ENCODE assay signal across 31 cellular contexts in genomic region chr4:150123982-150124670, GRCh38. TPM values are rescaled to one million over a fixed set of nuclear protein-coding genes. Genes with fewer than 3 reads are reported as not detected.
DNase-seq lines count a peak whose midpoint lies in the region; ATAC-seq and TF ChIP-seq lines count a peak whose summit lies in the region.
"Had no signal": no experiment of that assay in that cellular context is flagged by ENCODE, and none has a peak within 500 bp of the region (broad histone marks: within the 10 kb centered on the region; RNA-seq: fewer than 3 reads in every experiment).

No MANE protein-coding gene starts in this region.

- peaks cover 7 to 11% of the 10 kb centered on the region in 2 donors for H3K9me3 Mint-ChIP-seq in stimulated activated naive B cell treated with anti-CD40 and anti-IgM and Interleukin-4, amounts not matched to agents 10 μg/mL and 1 μg/mL and 100 μg/mL, for 72 hours
- H3K9me3 Mint-ChIP-seq: stimulated activated naive CD8-positive, alpha-beta T cell treated with anti-CD3 and anti-CD28 coated beads, Interleukin-15, amount 100 ng/mL, for 72 hours had no signal

- H3K9me3 ChIP-seq in mammary epithelial cell (replicated peaks; ENCODE audit: insufficient read depth, low read length): no peaks in the 10 kb centered on the region
- H3K9me3 ChIP-seq: colonic mucosa had no signal

- H3K4me3 ChIP-seq in GM12865 (ENCODE audit: low read depth, low read length) (no peak overlapping the region), mammary epithelial cell (replicated peaks in 1 of 3; ENCODE audit: insufficient read depth in 1 of 3, low read depth in 2 of 3, low read length in 3 of 3) (no peak overlapping the region)
- H3K4me3 ChIP-seq: colonic mucosa, GM23248, K562, tibial artery had no signal

- H3K79me2 ChIP-seq in mammary epithelial cell (ENCODE audit: insufficient read depth, low read length): no peaks in the 10 kb centered on the region

- dilution Hi-C loops in mammary epithelial cell (cut with HindIII; ENCODE audit: low sequenced_read_pairs): no loop called here

- H3K27ac ChIP-seq in mammary epithelial cell (ENCODE audit: insufficient read depth, low read depth, low read length): no peak overlapping the region
- H3K27ac ChIP-seq: colonic mucosa, GM23248, tibial artery, WERI-Rb-1 had no signal

- peak in 1 of 2 donors; percentile 28 for ATAC-seq in stimulated activated naive B cell treated with anti-CD40 and anti-IgM and Interleukin-4, amounts not matched to agents 10 μg/mL and 1 μg/mL and 100 μg/mL, for 72 hours (replicated peaks)
- ATAC-seq: K562; left lobe of liver; right cardiac atrium; stimulated activated naive CD8-positive, alpha-beta T cell treated with anti-CD3 and anti-CD28 coated beads, Interleukin-15, amount 100 ng/mL, for 72 hours had no signal

- no peak overlapping the region for H2AFZ ChIP-seq in mammary epithelial cell (ENCODE audit: low read depth, low read length)
- H2AFZ ChIP-seq: GM23248 had no signal

- H3K27ac Mint-ChIP-seq in stimulated activated naive B cell treated with anti-CD40 and anti-IgM and Interleukin-4, amounts not matched to agents 10 μg/mL and 1 μg/mL and 100 μg/mL, for 72 hours: peak overlapping the region; percentile 42
- H3K27ac Mint-ChIP-seq: activated naive CD4-positive, alpha-beta T cell treated with anti-CD3 and anti-CD28 coated beads, Interleukin-2, amount 50 U/mL, for 72 hours; CD14-positive monocyte; immature natural killer cell; stimulated activated naive CD8-positive, alpha-beta T cell treated with anti-CD3 and anti-CD28 coated beads, Interleukin-15, amount 100 ng/mL, for 72 hours had no signal

- H3K4me1 Mint-ChIP-seq in stimulated activated naive B cell treated with anti-CD40 and anti-IgM and Interleukin-4, amounts not matched to agents 10 μg/mL and 1 μg/mL and 100 μg/mL, for 72 hours: peaks cover 27 to 43% of the 10 kb centered on the region in 2 donors
- H3K4me1 Mint-ChIP-seq: immature natural killer cell; stimulated activated naive CD8-positive, alpha-beta T cell treated with anti-CD3 and anti-CD28 coated beads, Interleukin-15, amount 100 ng/mL, for 72 hours had no signal

- peaks cover 18% of the 10 kb centered on the region for H3K4me1 ChIP-seq in mammary epithelial cell (ENCODE audit: insufficient read depth, low read length)
- H3K4me1 ChIP-seq: colonic mucosa had no signal

- intact Hi-C loops in mammary epithelial cell (cut with micrococcal nuclease): no loop called here

- no peak overlapping the region for H3K9ac ChIP-seq in mammary epithelial cell (ENCODE audit: insufficient read depth, low read length)
- H3K9ac ChIP-seq: GM23248 had no signal

- H3K27me3 ChIP-seq in mammary epithelial cell (ENCODE audit: insufficient read depth, low read length): no peaks in the 10 kb centered on the region
- H3K27me3 ChIP-seq: colonic mucosa, tibial artery had no signal

- in situ Hi-C loops in mammary epithelial cell (cut with MboI; ENCODE audit: low sequenced_read_pairs in 2 of 2): no loop called here

- peaks cover 4 to 7% of the 10 kb centered on the region in 2 donors for H3K27me3 Mint-ChIP-seq in stimulated activated naive B cell treated with anti-CD40 and anti-IgM and Interleukin-4, amounts not matched to agents 10 μg/mL and 1 μg/mL and 100 μg/mL, for 72 hours

- H3K36me3 ChIP-seq in mammary epithelial cell (ENCODE audit: insufficient read depth, low read length): no peaks in the 10 kb centered on the region
- H3K36me3 ChIP-seq: colonic mucosa, tibial artery, WERI-Rb-1 had no signal

- H3K4me2 ChIP-seq in mammary epithelial cell (ENCODE audit: insufficient read depth, low read depth, low read length): no peak overlapping the region

- 88% methylated on average over 5 of the region's 5 CpGs for WGBS in mammary epithelial cell (ENCODE audit: low coverage, missing lambda C conversion rate)

- peak overlapping the region; percentile 28 to 32 for H3K4me3 Mint-ChIP-seq in stimulated activated naive B cell treated with anti-CD40 and anti-IgM and Interleukin-4, amounts not matched to agents 10 μg/mL and 1 μg/mL and 100 μg/mL, for 72 hours
- H3K4me3 Mint-ChIP-seq: CD14-positive monocyte; immature natural killer cell; stimulated activated naive CD8-positive, alpha-beta T cell treated with anti-CD3 and anti-CD28 coated beads, Interleukin-15, amount 100 ng/mL, for 72 hours had no signal

- TF ChIP-seq CTCF in GM12865 (IDR thresholded peaks at IDR 0.05; ENCODE audit: insufficient read depth, low read depth, low read length, missing control alignments) (no peak), mammary epithelial cell (conservative IDR thresholded peaks at IDR 0.05 in 1 of 2, IDR thresholded peaks at IDR 0.05 in 1 of 2; ENCODE audit: extremely low read depth in 1 of 2, insufficient read depth in 1 of 2, low read depth in 1 of 2, low read length in 2 of 2) (no peak)

- DNase-seq in GM12865 (ENCODE audit: low read depth): peak; percentile 8
- peak; percentile 40 for DNase-seq in MV-4-11 (lab: John Stamatoyannopoulos, UW)
- peak; percentile 39 for DNase-seq in globus pallidus (ENCODE audit: low spot score)
- DNase-seq in stimulated activated naive B cell treated with anti-CD40 and anti-IgM and Interleukin-4, amounts not matched to agents 10 μg/mL and 1 μg/mL and 100 μg/mL, for 72 hours: no peak
- no peak for DNase-seq in mammary epithelial cell
- DNase-seq in mucosa of gallbladder (ENCODE audit: low spot score): no peak
- DNase-seq in NCI-H82 treated with DMSO at 0.1 percent for 48 hours (lab: John Stamatoyannopoulos, UW; ENCODE audit: unreplicated experiment): no peak
- DNase-seq: activated CD4-positive, alpha-beta T cell treated with anti-CD3 and anti-CD28 coated beads for 48 hours; Calu3; colonic mucosa; DMS79 treated with DMSO at 0.1 percent for 48 hours; effector CD4-positive, alpha-beta T cell; GF-D8; GM23248; immature natural killer cell; mesendoderm; NCI-H1436; NCI-H345; NCI-H69; right cardiac atrium; stimulated activated CD8-positive, alpha-beta memory T cell treated with anti-CD3 and anti-CD28 coated beads, Interleukin-4, amount 100 ng/mL, for 48 hours; stimulated activated naive CD8-positive, alpha-beta T cell treated with anti-CD3 and anti-CD28 coated beads, Interleukin-15, amount 100 ng/mL, for 72 hours; SW 1271; T1000; tibial artery; WERI-Rb-1 had no signal

- no peaks in the 10 kb centered on the region for H4K20me1 ChIP-seq in mammary epithelial cell (ENCODE audit: insufficient read depth, low read length)

- CTCF ChIA-PET in mammary epithelial cell (lab: Charles Lee; ENCODE audit: low non-redundant PET): no interaction called here

- no TSS peak for BruUV-seq in mammary epithelial cell (replicated peaks; lab: Mats Ljungman, UMichigan)

- peaks cover 10 to 15% of the 10 kb centered on the region in 2 donors for H3K36me3 Mint-ChIP-seq in stimulated activated naive B cell treated with anti-CD40 and anti-IgM and Interleukin-4, amounts not matched to agents 10 μg/mL and 1 μg/mL and 100 μg/mL, for 72 hours
- H3K36me3 Mint-ChIP-seq: activated naive CD4-positive, alpha-beta T cell treated with anti-CD3 and anti-CD28 coated beads, Interleukin-2, amount 50 U/mL, for 72 hours; immature natural killer cell had no signal

RNA-seq across cellular contexts. Expression of gene DCLK2, which starts 45.9 kb away (rescaled TPM):
- total RNA-seq in mammary epithelial cell (under 1 TPM in 1 of 2 donors, not detected in 1; 0.67 TPM), mucosa of gallbladder (14.0 TPM)
- 0.02 TPM for polyA plus RNA-seq in mammary epithelial cell
- polyA minus RNA-seq in mammary epithelial cell: not detected
- total RNA-seq: activated CD8-positive, alpha-beta memory T cell treated with anti-CD3 and anti-CD28 coated beads for 36 hours; activated naive CD4-positive, alpha-beta T cell treated with anti-CD3 and anti-CD28 coated beads, Interleukin-2, amount 50 U/mL, for 72 hours; K562 had no signal
- polyA plus RNA-seq: CD14-positive monocyte, immature natural killer cell, K562 had no signal

Comparison
In these comparisons a context has a peak if more than half of its experiments do, and no peak if none do; other contexts are left out.
1. DNase-seq: peak in GM12865 (single experiment), MV-4-11 (single experiment) and globus pallidus (single experiment); none in stimulated activated naive B cell treated with anti-CD40 and anti-IgM and Interleukin-4, amounts not matched to agents 10 μg/mL and 1 μg/mL and 100 μg/mL, for 72 hours (single experiment), mammary epithelial cell (single experiment), mucosa of gallbladder (single experiment) and NCI-H82 treated with DMSO at 0.1 percent for 48 hours (single experiment).